ENCODE assay signal across 25 cellular contexts in genomic region chr12:55651314-55651703, GRCh38. TPM values are rescaled to one million over a fixed set of nuclear protein-coding genes. Genes with fewer than 3 reads are reported as not detected.
A peak's percentile ranks its signal among the peaks of the same experiment; 100 is the strongest.
DNase-seq lines count a peak whose midpoint lies in the region; ATAC-seq, FAIRE-seq and TF ChIP-seq lines count a peak whose summit lies in the region.
"Had no signal": no experiment of that assay in that cellular context is flagged by ENCODE, and none has a peak within 500 bp of the region (broad histone marks: within the 10 kb centered on the region; RNA-seq: fewer than 3 reads in every experiment).

No MANE protein-coding gene starts in this region.

- POLR2A ChIA-PET in K562 (lab: Yijun Ruan, JAX): no interaction called here

- no peaks in the 10 kb centered on the region for H3K9me3 Mint-ChIP-seq in activated naive CD4-positive, alpha-beta T cell treated with anti-CD3 and anti-CD28 coated beads, Interleukin-2, amount 50 U/mL, for 24 hours
- H3K9me3 Mint-ChIP-seq in nephron: peaks cover 12% of the 10 kb centered on the region
- H3K9me3 Mint-ChIP-seq: CD8-positive, alpha-beta T cell had no signal

- H3K36me3 Mint-ChIP-seq in activated naive CD4-positive, alpha-beta T cell treated with anti-CD3 and anti-CD28 coated beads, Interleukin-2, amount 50 U/mL, for 24 hours: peaks cover 4% of the 10 kb centered on the region
- no peaks in the 10 kb centered on the region for H3K36me3 Mint-ChIP-seq in nephron (ENCODE audit: low read depth)
- H3K36me3 Mint-ChIP-seq: CD8-positive, alpha-beta T cell had no signal

- in situ Hi-C loops in K562 (cut with MboI): no loop called here

- H3K4me1 ChIP-seq in K562 (replicated peaks in 1 of 2; ENCODE audit: control insufficient read depth in 2 of 2, insufficient read depth in 2 of 2, low read length in 2 of 2) (peaks cover 5 to 9% of the 10 kb centered on the region in 2 experiments; a peak in 3 of 5 replicates), SJCRH30 (peaks cover 15% of the 10 kb centered on the region), breast epithelium (no peaks in the 10 kb centered on the region)
- H3K4me1 ChIP-seq: BLaER1 had no signal

- H3K4me3 ChIP-seq in K562 (no peak overlapping the region), SJCRH30 (no peak overlapping the region), breast epithelium (no peak overlapping the region), MG63 (no peak overlapping the region)
- H3K4me3 ChIP-seq: BLaER1, GM23248 had no signal

- no peak for TF ChIP-seq RAD21 in K562 (CRISPR knock-in tag; conservative IDR thresholded peaks at IDR 0.05 in 1 of 2, IDR thresholded peaks at IDR 0.05 in 1 of 2)

- TF ChIP-seq EP300 in K562 (IDR thresholded peaks at IDR 0.05; ENCODE audit: low read length): no peak

- 0 out of 2 replicates have a peak overlapping the region, but pooled peaks have one; percentile 24 for H2AFZ ChIP-seq in K562 (ENCODE audit: low read depth, low read length)
- H2AFZ ChIP-seq: GM23248 had no signal

- H4K20me1 ChIP-seq in K562 (replicated peaks; ENCODE audit: control insufficient read depth, insufficient read depth, low read length): no peaks in the 10 kb centered on the region
- H4K20me1 ChIP-seq: BLaER1 had no signal

- no peak overlapping the region for H3K4me3 Mint-ChIP-seq in activated naive CD4-positive, alpha-beta T cell treated with anti-CD3 and anti-CD28 coated beads, Interleukin-2, amount 50 U/mL, for 24 hours
- H3K4me3 Mint-ChIP-seq in nephron: no peak overlapping the region
- H3K4me3 Mint-ChIP-seq: CD8-positive, alpha-beta T cell had no signal

- WGBS in K562 (ENCODE audit: insufficient coverage, low coverage, missing lambda C conversion rate): 10% methylated on average over 5 of the region's 5 CpGs

- H3K36me3 ChIP-seq in K562 (ENCODE audit: control insufficient read depth, insufficient read depth, low read length) (no peaks in the 10 kb centered on the region), SJCRH30 (no peaks in the 10 kb centered on the region), breast epithelium (no peaks in the 10 kb centered on the region), MG63 (no peaks in the 10 kb centered on the region)
- H3K36me3 ChIP-seq: BLaER1 had no signal

- no TSS peak for BruUV-seq in K562 (replicated peaks; lab: Mats Ljungman, UMichigan)

- H3K27me3 ChIP-seq in K562 (ENCODE audit: control insufficient read depth in 2 of 2, insufficient read depth in 2 of 2, low read length in 2 of 2): no peaks in the 10 kb centered on the region
- H3K27me3 ChIP-seq in SJCRH30: no peaks in the 10 kb centered on the region
- H3K27me3 ChIP-seq in breast epithelium: no peaks in the 10 kb centered on the region
- no peaks in the 10 kb centered on the region for H3K27me3 ChIP-seq in MG63
- H3K27me3 ChIP-seq: BLaER1 had no signal

- H3K27ac ChIP-seq in K562 (ENCODE audit: extremely low read depth, low read depth, low read length) (no peak overlapping the region), SJCRH30 (no peak overlapping the region), breast epithelium (no peak overlapping the region)
- H3K27ac ChIP-seq: 22Rv1, BLaER1, GM23248 had no signal

- TF ChIP-seq CTCF in K562 (IDR thresholded peaks at IDR 0.05 in 2 of 3, conservative IDR thresholded peaks at IDR 0.05 in 1 of 3; ENCODE audit: insufficient read depth in 2 of 3, low read depth in 1 of 3, low read length in 3 of 3) (no peak), nephron (IDR thresholded peaks at IDR 0.05; ENCODE audit: unreplicated experiment in 3 of 3) (no peak), breast epithelium (IDR thresholded peaks at IDR 0.05) (no peak)

- H3K4me1 Mint-ChIP-seq in activated naive CD4-positive, alpha-beta T cell treated with anti-CD3 and anti-CD28 coated beads, Interleukin-2, amount 50 U/mL, for 24 hours: peaks cover 23% of the 10 kb centered on the region
- no peaks in the 10 kb centered on the region for H3K4me1 Mint-ChIP-seq in nephron

- ATAC-seq in K562: no peak
- ATAC-seq: CD8-positive, alpha-beta T cell; HCT116 had no signal

- DNase-seq in activated naive CD4-positive, alpha-beta T cell treated with Interleukin-2 at 50 U/mL for 16 hours: no peak
- DNase-seq in K562 (ENCODE audit: extremely low read depth in 1 of 4, low spot score in 3 of 4): no peak
- DNase-seq in SJCRH30: no peak
- no peak for DNase-seq in central memory CD4-positive, alpha-beta T cell
- no peak for DNase-seq in breast epithelium (ENCODE audit: low spot score in 2 of 2)
- no peak for DNase-seq in MG63
- DNase-seq: ACHN; Calu3; CD8-positive, alpha-beta T cell; DMS153; GM23248; NCI-H1092 treated with DMSO at 0.1 percent for 48 hours; NCI-H146; NCI-H2029; NCI-H2227 treated with DMSO at 0.1 percent for 48 hours; NCI-H510A; Right ventricle myocardium superior; SW 1271 had no signal

- H3K9ac ChIP-seq in K562 (ENCODE audit: insufficient read depth in 1 of 2, low read depth in 2 of 2, low read length in 2 of 2): no peak overlapping the region
- H3K9ac ChIP-seq: BLaER1, GM23248 had no signal

- no peak for TF ChIP-seq POLR2A in K562 (conservative IDR thresholded peaks at IDR 0.05)
- no peak for TF ChIP-seq POLR2A in breast epithelium (IDR thresholded peaks at IDR 0.05)

- H3K9me1 ChIP-seq in K562 (ENCODE audit: control insufficient read depth, insufficient read depth, low read length): no peaks in the 10 kb centered on the region

- no peak for FAIRE-seq in K562 (lab: Jason Lieb, UNC)
- FAIRE-seq: GM12891 had no signal

- CTCF ChIA-PET in K562 (lab: Yijun Ruan, JAX; ENCODE audit: low intra/inter-chr PET ratio): no interaction called here

- H3K27me3 Mint-ChIP-seq in activated naive CD4-positive, alpha-beta T cell treated with anti-CD3 and anti-CD28 coated beads, Interleukin-2, amount 50 U/mL, for 24 hours: no peaks in the 10 kb centered on the region
- peaks cover 5% of the 10 kb centered on the region for H3K27me3 Mint-ChIP-seq in nephron (ENCODE audit: low read depth)

- H3K79me2 ChIP-seq in K562 (ENCODE audit: control insufficient read depth, insufficient read depth, low read length): no peaks in the 10 kb centered on the region

- intact Hi-C loops in K562 (cut with micrococcal nuclease) (no loop called here), breast epithelium (cut with DNase I; ENCODE audit: low total_unique reads) (no loop called here)

- no peak overlapping the region for H3K4me2 ChIP-seq in K562 (ENCODE audit: insufficient read depth, low read length)
- H3K4me2 ChIP-seq: BLaER1 had no signal

- peak overlapping the region; percentile 36 for H3K27ac Mint-ChIP-seq in activated naive CD4-positive, alpha-beta T cell treated with anti-CD3 and anti-CD28 coated beads, Interleukin-2, amount 50 U/mL, for 24 hours
- H3K27ac Mint-ChIP-seq in nephron: peak overlapping the region; percentile 79 to 96 (median 89)
- H3K27ac Mint-ChIP-seq: CD8-positive, alpha-beta T cell had no signal

- H3K9me3 ChIP-seq in K562 (replicated peaks; ENCODE audit: control insufficient read depth, insufficient read depth, low read depth, low read length) (peaks cover 2% of the 10 kb centered on the region), SJCRH30 (replicated peaks) (no peaks in the 10 kb centered on the region; the same call in 1 of the 2 replicates), breast epithelium (no peaks in the 10 kb centered on the region), MG63 (no peaks in the 10 kb centered on the region)

TF ChIP-seq in K562, 482 proteins besides CTCF, POLR2A, EP300 and RAD21 (continues in another document):
- no peak for TF ChIP-seq ZNF551 (CRISPR knock-in tag; IDR thresholded peaks at IDR 0.05)

RNA-seq across cellular contexts. Expression of gene OR10P1, which starts 14.6 kb away (rescaled TPM):
- not detected in 2 replicates for total RNA-seq in K562 (2011; cell fraction: chromatin; rRNA removed; ENCODE audit: low replicate concordance)
- total RNA-seq in K562 (2011; cell fraction: nucleolus; rRNA removed): not detected in 2 replicates
- total RNA-seq in K562 (2011; cell fraction: nucleoplasm; rRNA removed): not detected in 2 replicates
- not detected in 2 replicates for total RNA-seq in K562 (2014; rRNA removed)
- not detected in 2 replicates for total RNA-seq in K562 (2014; rRNA removed; fragmentation: Illumina TruSeq; extraction: Trizol)
- not detected in 2 replicates for total RNA-seq in K562 (2015; rRNA removed; fragmentation: Illumina TruSeq; extraction: Trizol)
- total RNA-seq in K562 (2021): not detected in 2 replicates
- polyA plus RNA-seq in K562 (2011; rRNA removed): not detected in 2 replicates
- not detected in 2 replicates for polyA plus RNA-seq in K562 (2011; cell fraction: cytosol; rRNA removed)
- polyA plus RNA-seq in K562 (2011; cell fraction: nucleus; rRNA removed): not detected in 2 replicates
- not detected in 2 replicates for polyA plus RNA-seq in K562 (2012)
- not detected in 2 replicates for polyA plus RNA-seq in K562 (2014; fragmentation: Illumina TruSeq; extraction: Trizol)
- polyA plus RNA-seq in K562 (2014; fragmentation: Nextera tagmentation; extraction: Ambion mirVana): not detected
- polyA plus RNA-seq in K562 (2014; rRNA removed): not detected in 2 replicates
- polyA minus RNA-seq in K562 (2011; rRNA and poly(A)+ RNA removed): not detected in 2 replicates
- polyA minus RNA-seq in K562 (2011; cell fraction: cytosol; rRNA and poly(A)+ RNA removed): not detected in 2 replicates
- polyA minus RNA-seq in K562 (2011; cell fraction: nucleus; rRNA and poly(A)+ RNA removed): not detected in 2 replicates
- not detected in 2 replicates for total RNA-seq in SJCRH30 (2014; rRNA removed; shearing (Covaris generic))
- not detected for total RNA-seq in breast epithelium
- not detected in 2 replicates for total RNA-seq in MG63 (2014; rRNA removed; shearing (Covaris generic); ENCODE audit: low replicate concordance)
- total RNA-seq: Calu3; CD8-positive, alpha-beta T cell; G401; GM23248; Right ventricle myocardium superior had no signal
- polyA plus RNA-seq: GM23248 had no signal

RNA-seq across cellular contexts. Expression of gene ITGA7, which starts 56.4 kb away (rescaled TPM):
- 5.3 and 10.3 TPM in 2 replicates for total RNA-seq in K562 (2011; cell fraction: chromatin; rRNA removed; ENCODE audit: low replicate concordance)
- total RNA-seq in K562 (2011; cell fraction: nucleolus; rRNA removed): 6.2 and 6.7 TPM in 2 replicates
- total RNA-seq in K562 (2011; cell fraction: nucleoplasm; rRNA removed): 7.4 and 7.6 TPM in 2 replicates
- 0.18 and 0.57 TPM in 2 replicates for total RNA-seq in K562 (2014; rRNA removed)
- total RNA-seq in K562 (2014; rRNA removed; fragmentation: Illumina TruSeq; extraction: Trizol): 0.41 and 0.55 TPM in 2 replicates
- total RNA-seq in K562 (2015; rRNA removed; fragmentation: Illumina TruSeq; extraction: Trizol): 0.53 and 0.58 TPM in 2 replicates
- total RNA-seq in K562 (2021): 1.9 and 2.3 TPM in 2 replicates
- 0.67 and 1.6 TPM in 2 replicates for polyA plus RNA-seq in K562 (2011; rRNA removed)
- polyA plus RNA-seq in K562 (2011; cell fraction: cytosol; rRNA removed): 0.89 and 0.93 TPM in 2 replicates
- polyA plus RNA-seq in K562 (2011; cell fraction: nucleus; rRNA removed): 12.9 and 17.7 TPM in 2 replicates
- 1.0 and 2.6 TPM in 2 replicates for polyA plus RNA-seq in K562 (2012)
- 1.1 and 1.4 TPM in 2 replicates for polyA plus RNA-seq in K562 (2014; fragmentation: Illumina TruSeq; extraction: Trizol)
- polyA plus RNA-seq in K562 (2014; fragmentation: Nextera tagmentation; extraction: Ambion mirVana): under 1 TPM in 1 of 2 experiments, not detected in 1; 0.11 TPM
- polyA plus RNA-seq in K562 (2014; rRNA removed): 0.54 and 0.96 TPM in 2 replicates
- polyA minus RNA-seq in K562 (2011; rRNA and poly(A)+ RNA removed): 0.46 and 0.57 TPM in 2 replicates
- not detected in 2 replicates for polyA minus RNA-seq in K562 (2011; cell fraction: cytosol; rRNA and poly(A)+ RNA removed)
- 1.6 and 2.3 TPM in 2 replicates for polyA minus RNA-seq in K562 (2011; cell fraction: nucleus; rRNA and poly(A)+ RNA removed)
- 21.8 and 27.1 TPM in 2 replicates for total RNA-seq in SJCRH30 (2014; rRNA removed; shearing (Covaris generic))
- 100 to 1,000 TPM in 1 of 3 donors, 10 to 100 TPM in 2; 20.5 to 190 (median 33.1) TPM for total RNA-seq in breast epithelium
- total RNA-seq in MG63 (2014; rRNA removed; shearing (Covaris generic); ENCODE audit: low replicate concordance): 18.8 and 27.4 TPM in 2 replicates
